In the genomic region with DNA sequence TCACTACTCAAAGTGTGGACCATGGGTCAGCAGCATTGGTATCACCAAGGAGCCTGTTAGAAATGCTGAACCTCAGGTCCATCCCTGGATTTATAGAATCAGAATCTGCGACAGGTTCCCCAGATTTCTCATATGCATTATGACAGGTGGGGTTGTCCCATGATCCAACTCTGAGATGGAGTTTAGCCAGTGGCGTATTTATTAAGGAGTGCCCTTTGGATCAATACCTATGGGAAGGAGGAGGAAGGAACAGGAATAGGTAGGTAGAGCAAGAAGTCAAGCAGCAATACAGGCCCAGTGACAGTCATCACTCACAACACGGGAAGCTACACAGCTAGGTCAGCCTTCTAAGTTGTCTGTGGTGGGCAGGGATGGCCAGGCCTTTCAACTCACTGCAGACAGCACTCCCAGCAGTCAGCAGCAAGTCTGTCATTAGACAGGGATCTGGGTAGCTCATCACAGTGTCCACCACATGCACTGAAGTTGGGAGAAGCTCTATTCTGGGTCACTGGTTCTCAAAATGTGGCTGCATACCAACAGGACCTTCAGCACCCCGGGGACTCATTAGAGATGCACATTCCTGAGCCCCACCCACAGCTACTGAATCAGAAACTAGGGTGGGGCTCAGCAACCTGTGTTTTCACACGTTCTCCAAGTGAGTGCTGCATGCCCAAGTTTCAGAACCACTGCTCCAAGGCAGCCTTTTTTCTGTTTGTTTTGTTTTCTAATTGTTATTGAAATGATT, we compare ENCODE assay signal across 15 cellular contexts.
DNase-seq lines count a peak whose midpoint lies in the region; ATAC-seq, FAIRE-seq and TF ChIP-seq lines count a peak whose summit lies in the region.
"Had no signal": no experiment of that assay in that cellular context is flagged by ENCODE, and none has a peak within 500 bp of the region (broad histone marks: within the 10 kb centered on the region; RNA-seq: fewer than 3 reads in every experiment).

No MANE protein-coding gene starts in this region.

- H2AFZ ChIP-seq in GM12878 (ENCODE audit: control insufficient read depth, low read depth, low read length) (no peak overlapping the region), smooth muscle cell (ENCODE audit: low read depth) (no peak overlapping the region)

- CTCF ChIA-PET in HEK293 (lab: Yijun Ruan, JAX) (interaction anchor here (0.9 kb wide), 1 partner anchor 10 kb away, joined by 5 read pairs; no protein-coding TSS in a partner anchor), GM12878 (lab: Yijun Ruan, JAX) (interaction anchor here (1.1 kb wide), 1 partner anchor 99 kb away, joined by 5 read pairs; no protein-coding TSS in a partner anchor)

- H3K9ac ChIP-seq in GM12878 (ENCODE audit: control insufficient read depth, insufficient read depth, low read length) (no peak overlapping the region), smooth muscle cell (ENCODE audit: low read depth) (no peak overlapping the region)

- no peak for TF ChIP-seq RAD21 in GM12878 (IDR thresholded peaks at IDR 0.05; ENCODE audit: insufficient read depth, low read depth, low read length)

- H3K36me3 ChIP-seq in HEK293 (ENCODE audit: control insufficient read depth in 2 of 2, insufficient read depth in 1 of 2, low read length in 2 of 2) (no peaks in the 10 kb centered on the region), GM12878 (ENCODE audit: control insufficient read depth in 2 of 2, insufficient read depth in 2 of 2, low read length in 1 of 2) (no peaks in the 10 kb centered on the region; a peak in 1 of 4 replicates), smooth muscle cell (ENCODE audit: low read depth) (no peaks in the 10 kb centered on the region)
- H3K36me3 ChIP-seq: gastrocnemius medialis, HAP-1, tibial artery had no signal

- no peak for TF ChIP-seq POLR2A in GM12878 (IDR thresholded peaks at IDR 0.05; ENCODE audit: low read depth, low read length)

- DNase-seq in GM12878 (ENCODE audit: low read depth, low spot score), result no peak
- DNase-seq in kidney tubule cell (ENCODE audit: low spot score), result peak; percentile 83
- no peak for DNase-seq in smooth muscle cell (lab: John Stamatoyannopoulos, UW; ENCODE audit: unreplicated experiment)
- DNase-seq in left lobe of liver (ENCODE audit: low spot score), result no peak
- DNase-seq in DMS114 treated with DMSO at 0.1 percent for 48 hours (lab: John Stamatoyannopoulos, UW; ENCODE audit: unreplicated experiment), result no peak
- no peak for DNase-seq in stimulated activated naive CD8-positive, alpha-beta T cell treated with anti-CD3 and anti-CD28 coated beads, Interleukin-15, Interleukin-2, amounts not matched to agents 100 U/mL and 50 U/mL, for 24 hours
- no peak for DNase-seq in islet precursor cell
- DNase-seq: activated naive CD8-positive, alpha-beta T cell treated with anti-CD3 and anti-CD28 coated beads for 36 hours; gastrocnemius medialis; stimulated activated CD4-positive, alpha-beta T cell treated with anti-CD3 and anti-CD28 coated beads, Interleukin-15, amount 100 ng/mL, for 24 hours; tibial artery had no signal

- TF ChIP-seq EP300 in GM12878 (IDR thresholded peaks at IDR 0.05; ENCODE audit: borderline replicate concordance in 1 of 2, control insufficient read depth in 1 of 2, low read depth in 2 of 2, low read length in 2 of 2), result no peak

- TF ChIP-seq CTCF in HEK293 (tag by site-specific recombination; IDR thresholded peaks at IDR 0.05) (no peak), GM12878 (IDR thresholded peaks at IDR 0.05 in 2 of 3, conservative IDR thresholded peaks at IDR 0.05 in 1 of 3; ENCODE audit: control insufficient read depth in 2 of 3, extremely low read depth in 1 of 3, insufficient read depth in 1 of 3, low read depth in 3 of 3, low read length in 3 of 3) (no peak), smooth muscle cell (IDR thresholded peaks at IDR 0.05; ENCODE audit: borderline replicate concordance, insufficient read depth, poor library complexity, severe bottlenecking) (no peak)

- WGBS in GM12878 (ENCODE audit: insufficient coverage, insufficient replicate concordance, low lambda C conversion rate, missing lambda C conversion rate), result 20% methylated on average over 5 of the region's 5 CpGs
- WGBS in smooth muscle cell (ENCODE audit: low lambda C conversion rate), result 54% methylated on average over 5 of the region's 5 CpGs

- H3F3A ChIP-seq in smooth muscle cell (ENCODE audit: low read depth), result no peaks in the 10 kb centered on the region

- POLR2A ChIA-PET in HEK293 (lab: Yijun Ruan, JAX) (interaction anchor here (0.6 to 1.1 kb wide), 2 partner anchors 30 to 94 kb away, joined by 3 read pairs; no protein-coding TSS in a partner anchor), GM12878 (lab: Charles Lee) (no interaction called here)

- 0 out of 2 replicates have a peak, but pooled peaks cover 2% of the 10 kb centered on the region for H3K9me3 ChIP-seq in HEK293 (ENCODE audit: control insufficient read depth, insufficient read depth, low read depth, low read length)
- H3K9me3 ChIP-seq in GM12878 (replicated peaks; ENCODE audit: control insufficient read depth, insufficient read depth, low read length), result no peaks in the 10 kb centered on the region; the same call in 2 of the 3 replicates
- H3K9me3 ChIP-seq in smooth muscle cell (replicated peaks; ENCODE audit: low read depth), result no peaks in the 10 kb centered on the region
- H3K9me3 ChIP-seq: gastrocnemius medialis had no signal

- no peaks in the 10 kb centered on the region for H3K79me2 ChIP-seq in GM12878 (ENCODE audit: control insufficient read depth, insufficient read depth, low read length)
- no peaks in the 10 kb centered on the region for H3K79me2 ChIP-seq in smooth muscle cell (ENCODE audit: low read depth)

- BruUV-seq in GM12878 (replicated peaks; lab: Mats Ljungman, UMichigan), result no TSS peak

- intact Hi-C loops in GM12878 (cut with micrococcal nuclease; ENCODE audit: unreplicated experiment), result loop anchor here (5.0 kb wide), 1 partner anchor 98 kb away; no protein-coding TSS in a partner anchor

- H3K27me3 ChIP-seq in GM12878 (replicated peaks in 1 of 2; ENCODE audit: control insufficient read depth in 2 of 2, insufficient read depth in 2 of 2, low read length in 1 of 2) (no peaks in the 10 kb centered on the region), smooth muscle cell (ENCODE audit: low read depth) (peaks cover 47% of the 10 kb centered on the region)

- H3K4me1 ChIP-seq in HEK293 (ENCODE audit: control insufficient read depth, insufficient read depth, low read length) (peaks cover 12% of the 10 kb centered on the region), GM12878 (ENCODE audit: control insufficient read depth, insufficient read depth, low read length) (peaks cover 6% of the 10 kb centered on the region), smooth muscle cell (ENCODE audit: low read depth) (peaks cover 14% of the 10 kb centered on the region)
- H3K4me1 ChIP-seq: gastrocnemius medialis, HAP-1 had no signal

- FAIRE-seq in GM12878 (lab: Jason Lieb, UNC), result no peak
- FAIRE-seq: GM19239 had no signal

- in situ Hi-C loops in GM12878 (cut with MboI), result no loop called here

- H3K27ac ChIP-seq in HEK293 (ENCODE audit: extremely low read depth, low read depth, low read length), result no peak overlapping the region
- no peak overlapping the region for H3K27ac ChIP-seq in GM12878 (ENCODE audit: control insufficient read depth, insufficient read depth)
- peak overlapping the region; percentile 7 for H3K27ac ChIP-seq in smooth muscle cell (ENCODE audit: low read depth)
- H3K27ac ChIP-seq: gastrocnemius medialis, tibial artery had no signal

- SMC1A ChIA-PET in GM12878 (lab: Charles Lee; ENCODE audit: uncharacterized antibody, unreplicated experiment), result interaction anchor here (1.6 kb wide), 1 partner anchor 49 kb away, joined by 4 read pairs; no protein-coding TSS in a partner anchor

- H3K4me3 ChIP-seq in HEK293 (ENCODE audit: low read depth, low read length) (no peak overlapping the region), GM12878 (no peak overlapping the region), smooth muscle cell (no peak overlapping the region)
- H3K4me3 ChIP-seq: gastrocnemius medialis, HAP-1, tibial artery had no signal

- H4K20me1 ChIP-seq in GM12878 (ENCODE audit: control insufficient read depth, insufficient read depth) (no peaks in the 10 kb centered on the region), smooth muscle cell (ENCODE audit: low read depth) (no peaks in the 10 kb centered on the region)

- RAD21 ChIA-PET in GM12878 (lab: Charles Lee; ENCODE audit: unreplicated experiment), result no interaction called here

- ATAC-seq in GM12878, result peak; percentile 20; the same call in 2 of the 3 replicates
- ATAC-seq in left lobe of liver, result no peak
- no peak for ATAC-seq in stimulated activated naive CD8-positive, alpha-beta T cell treated with anti-CD3 and anti-CD28 coated beads, Interleukin-15, Interleukin-2, amounts not matched to agents 100 U/mL and 50 U/mL, for 24 hours
- ATAC-seq: gastrocnemius medialis; stimulated activated effector memory CD8-positive, alpha-beta T cell treated with anti-CD3 and anti-CD28 coated beads, Interleukin-12 subunit alpha, Interleukin-12 subunit beta, amount 100 ng/mL, for 72 hours had no signal

- H3K4me2 ChIP-seq in GM12878 (ENCODE audit: control insufficient read depth, insufficient read depth) (no peak overlapping the region), smooth muscle cell (no peak overlapping the region)

TF ChIP-seq in HEK293, 187 proteins besides CTCF, POLR2A, EP300 and RAD21 (continues in another document):
- TF ChIP-seq BCL11A (tag by site-specific recombination; IDR thresholded peaks at IDR 0.05; ENCODE audit: low read depth), result no peak
- 0 out of 2 replicates have a peak, but pooled peaks have one; percentile 15 for TF ChIP-seq KLF1 (tag by site-specific recombination; IDR thresholded peaks at IDR 0.05)
- no peak for TF ChIP-seq ZNF555 (tag by site-specific recombination; conservative IDR thresholded peaks at IDR 0.05)

TF ChIP-seq in GM12878, 131 proteins besides CTCF, POLR2A, EP300 and RAD21 (continues in another document):
- TF ChIP-seq RAD51 (IDR thresholded peaks at IDR 0.05), result no peak
- TF ChIP-seq TAF1 (IDR thresholded peaks at IDR 0.05; ENCODE audit: borderline replicate concordance, low read depth, low read length), result no peak
- no peak for TF ChIP-seq SPI1 (IDR thresholded peaks at IDR 0.05; ENCODE audit: borderline replicate concordance, insufficient read depth, low read depth, low read length)
- TF ChIP-seq PML (IDR thresholded peaks at IDR 0.05; ENCODE audit: low read length), result no peak
- no peak for TF ChIP-seq ASH2L (IDR thresholded peaks at IDR 0.05; ENCODE audit: borderline replicate concordance, low read depth)
- TF ChIP-seq FOS (IDR thresholded peaks at IDR 0.05; ENCODE audit: borderline replicate concordance, extremely low read depth, insufficient read length), result no peak
